ENCODE assay signal across 27 cellular contexts in the genomic region with DNA sequence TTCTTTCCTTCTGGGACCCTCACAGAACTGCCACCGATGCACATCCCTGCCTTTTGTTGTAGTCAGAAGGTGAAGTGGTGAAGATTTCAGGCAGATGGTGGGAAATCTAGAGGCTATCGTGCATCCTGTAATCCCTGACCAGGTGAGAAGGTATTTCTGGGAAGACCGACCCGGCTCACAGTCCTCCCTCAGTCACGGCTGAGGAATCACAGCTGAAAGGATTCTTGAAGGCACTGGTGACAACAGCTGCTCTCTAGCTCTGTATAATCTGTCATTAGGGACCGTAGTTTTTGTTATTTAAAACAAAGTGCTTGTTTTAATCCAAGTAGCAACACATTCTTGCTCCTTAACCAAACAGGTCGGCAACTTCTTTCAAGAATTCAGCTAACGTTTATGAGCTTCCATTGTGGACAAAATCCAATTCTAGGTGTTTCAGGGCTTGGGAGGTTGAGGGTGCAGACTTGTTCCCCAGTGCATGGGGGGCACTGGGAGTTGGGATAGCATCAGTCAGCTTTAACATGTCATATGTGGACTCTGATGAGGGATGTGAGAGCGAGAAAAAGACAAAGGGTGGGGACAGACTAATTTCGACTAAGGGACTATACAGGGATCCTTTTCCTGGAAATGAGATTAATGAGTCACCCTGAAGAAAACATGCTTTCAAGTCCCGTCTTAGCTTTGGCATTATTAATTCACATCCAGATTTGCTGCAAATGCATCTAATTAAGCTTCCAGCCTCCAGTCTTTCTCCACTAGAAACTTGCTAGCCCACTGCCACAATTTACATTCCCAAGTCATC.
DNase-seq lines count a peak whose midpoint lies in the region; ATAC-seq, FAIRE-seq and TF ChIP-seq lines count a peak whose summit lies in the region.
"Had no signal": no experiment of that assay in that cellular context is flagged by ENCODE, and none has a peak within 500 bp of the region (broad histone marks: within the 10 kb centered on the region; RNA-seq: fewer than 3 reads in every experiment).

No MANE protein-coding gene starts in this region.

- no peak for DNase-seq in activated T-cell treated with anti-CD3 and anti-CD28 coated beads, Interleukin-2, amount 50 U/mL, for 24 hours
- no peak for DNase-seq in activated T-cell treated with anti-CD3 and anti-CD28 coated beads, Interleukin-2, amount 50 U/mL, for 1 hour
- DNase-seq in SJCRH30 (peak; percentile 15 to 55), keratinocyte (ENCODE audit: low read depth, low spot score) (no peak), C1 segment of cervical spinal cord (lab: John Stamatoyannopoulos, UW) (no peak), type B pancreatic cell (ENCODE audit: extremely low spot score, unreplicated experiment) (no peak)
- no peak for DNase-seq in activated CD8-positive, alpha-beta memory T cell treated with anti-CD3 and anti-CD28 coated beads for 24 hours
- DNase-seq: activated CD8-positive, alpha-beta T cell treated with anti-CD3 and anti-CD28 coated beads, Interleukin-2, amount 10 ng/mL, durations not matched to agents 7 days and 5 days; activated naive CD8-positive, alpha-beta T cell treated with anti-CD3 and anti-CD28 coated beads, Interleukin-2, amount 10 ng/mL, durations not matched to agents 7 days and 5 days; activated T-cell treated with anti-CD3 and anti-CD28 coated beads, Interleukin-2, amount 50 U/mL, for 48 hours; body of pancreas; effector memory CD4-positive, alpha-beta T cell; esophagus squamous epithelium; kidney glomerular epithelial cell; naive thymus-derived CD4-positive, alpha-beta T cell; NCI-H1105 treated with DMSO at 0.1 percent for 48 hours; NCI-H2081 treated with DMSO at 0.1 percent for 48 hours; NCI-H526; ovary; right lobe of liver; SHP77; SW 1271; upper lobe of left lung had no signal

- H3K79me2 ChIP-seq in keratinocyte (ENCODE audit: control insufficient read depth, insufficient read depth, low read length), result no peaks in the 10 kb centered on the region

- H3K4me2 ChIP-seq in keratinocyte (ENCODE audit: control insufficient read depth, extremely low read depth, insufficient read depth, low read depth, low read length), result no peak overlapping the region
- H3K4me2 ChIP-seq: A549 had no signal

- H3K36me3 ChIP-seq in SJCRH30 (no peaks in the 10 kb centered on the region), keratinocyte (ENCODE audit: control insufficient read depth in 2 of 2, extremely low read depth in 1 of 2, insufficient read depth in 2 of 2, low read length in 2 of 2) (no peaks in the 10 kb centered on the region)
- H3K36me3 ChIP-seq: esophagus squamous epithelium, ovary, right lobe of liver, upper lobe of left lung had no signal

- peak overlapping the region; percentile 44 for H3K27ac Mint-ChIP-seq in activated T-cell treated with anti-CD3 and anti-CD28 coated beads, Interleukin-2, amount 50 U/mL, for 24 hours
- H3K27ac Mint-ChIP-seq in type B pancreatic cell, result no peak overlapping the region
- H3K27ac Mint-ChIP-seq: activated CD8-positive, alpha-beta T cell treated with anti-CD3 and anti-CD28 coated beads, Interleukin-2, amount 10 ng/mL, durations not matched to agents 7 days and 5 days; activated naive CD8-positive, alpha-beta T cell treated with anti-CD3 and anti-CD28 coated beads, Interleukin-2, amount 10 ng/mL, durations not matched to agents 7 days and 5 days; memory B cell; naive thymus-derived CD4-positive, alpha-beta T cell had no signal

- H3K27ac ChIP-seq in SJCRH30 (no peak overlapping the region), keratinocyte (ENCODE audit: control insufficient read depth, insufficient read depth, low read length) (no peak overlapping the region)
- H3K27ac ChIP-seq: A549, body of pancreas, ovary, right lobe of liver, upper lobe of left lung had no signal

- H3K27me3 ChIP-seq in SJCRH30 (no peaks in the 10 kb centered on the region), keratinocyte (ENCODE audit: control insufficient read depth, extremely low read depth, insufficient read depth, low read length) (no peaks in the 10 kb centered on the region)
- H3K27me3 ChIP-seq: body of pancreas, esophagus squamous epithelium, ovary, right lobe of liver, upper lobe of left lung had no signal

- H3K9me3 ChIP-seq in SJCRH30 (replicated peaks), result no peaks in the 10 kb centered on the region
- no peaks in the 10 kb centered on the region for H3K9me3 ChIP-seq in keratinocyte (ENCODE audit: control insufficient read depth, low read depth, low read length)
- H3K9me3 ChIP-seq: A549, body of pancreas, esophagus squamous epithelium, ovary, right lobe of liver, upper lobe of left lung had no signal

- no peak overlapping the region for H2AFZ ChIP-seq in keratinocyte (ENCODE audit: control insufficient read depth, low read length)

- H3K27me3 Mint-ChIP-seq in activated T-cell treated with anti-CD3 and anti-CD28 coated beads, Interleukin-2, amount 50 U/mL, for 24 hours, result no peaks in the 10 kb centered on the region
- H3K27me3 Mint-ChIP-seq in type B pancreatic cell, result peaks cover 25% of the 10 kb centered on the region

- dilution Hi-C loops in keratinocyte (cut with MboI; ENCODE audit: extremely low pct_ligation_motif_present, low sequenced_read_pairs), result no loop called here

- peaks cover 14% of the 10 kb centered on the region for H3K4me1 Mint-ChIP-seq in activated T-cell treated with anti-CD3 and anti-CD28 coated beads, Interleukin-2, amount 50 U/mL, for 24 hours (ENCODE audit: low read depth)
- peaks cover 19% of the 10 kb centered on the region for H3K4me1 Mint-ChIP-seq in type B pancreatic cell (ENCODE audit: unreplicated experiment)
- H3K4me1 Mint-ChIP-seq: memory B cell had no signal

- no peak overlapping the region for H3K9ac ChIP-seq in keratinocyte (ENCODE audit: control insufficient read depth, extremely low read depth, insufficient read depth, low read length)

- H3K4me3 ChIP-seq in SJCRH30, result no peak overlapping the region
- no peak overlapping the region for H3K4me3 ChIP-seq in keratinocyte (ENCODE audit: control insufficient read depth in 2 of 3, extremely low read depth in 1 of 3, insufficient read depth in 2 of 3, low read depth in 1 of 3, low read length in 3 of 3)
- H3K4me3 ChIP-seq: A549, body of pancreas, esophagus squamous epithelium, ovary, right lobe of liver, upper lobe of left lung had no signal

- no peaks in the 10 kb centered on the region for H3K36me3 Mint-ChIP-seq in activated T-cell treated with anti-CD3 and anti-CD28 coated beads, Interleukin-2, amount 50 U/mL, for 24 hours (ENCODE audit: low read depth)
- H3K36me3 Mint-ChIP-seq in type B pancreatic cell, result no peaks in the 10 kb centered on the region
- H3K36me3 Mint-ChIP-seq: activated naive CD8-positive, alpha-beta T cell treated with anti-CD3 and anti-CD28 coated beads, Interleukin-2, amount 10 ng/mL, durations not matched to agents 7 days and 5 days; memory B cell; naive thymus-derived CD4-positive, alpha-beta T cell had no signal

- no peak overlapping the region for H3K4me3 Mint-ChIP-seq in activated T-cell treated with anti-CD3 and anti-CD28 coated beads, Interleukin-2, amount 50 U/mL, for 24 hours
- H3K4me3 Mint-ChIP-seq in type B pancreatic cell, result no peak overlapping the region
- H3K4me3 Mint-ChIP-seq: activated CD8-positive, alpha-beta T cell treated with anti-CD3 and anti-CD28 coated beads, Interleukin-2, amount 10 ng/mL, durations not matched to agents 7 days and 5 days; activated naive CD8-positive, alpha-beta T cell treated with anti-CD3 and anti-CD28 coated beads, Interleukin-2, amount 10 ng/mL, durations not matched to agents 7 days and 5 days; memory B cell; naive thymus-derived CD4-positive, alpha-beta T cell had no signal

- H3K9me3 Mint-ChIP-seq in activated T-cell treated with anti-CD3 and anti-CD28 coated beads, Interleukin-2, amount 50 U/mL, for 24 hours, result no peaks in the 10 kb centered on the region
- H3K9me3 Mint-ChIP-seq in type B pancreatic cell, result no peaks in the 10 kb centered on the region
- H3K9me3 Mint-ChIP-seq: activated naive CD8-positive, alpha-beta T cell treated with anti-CD3 and anti-CD28 coated beads, Interleukin-2, amount 10 ng/mL, durations not matched to agents 7 days and 5 days; memory B cell; naive thymus-derived CD4-positive, alpha-beta T cell had no signal

- H3K4me1 ChIP-seq in SJCRH30 (peaks cover 34% of the 10 kb centered on the region), keratinocyte (ENCODE audit: control insufficient read depth, extremely low read depth, insufficient read depth, low read length) (peaks cover 6% of the 10 kb centered on the region)
- H3K4me1 ChIP-seq: upper lobe of left lung had no signal

- no peaks in the 10 kb centered on the region for H4K20me1 ChIP-seq in keratinocyte (ENCODE audit: control insufficient read depth, extremely low read depth, insufficient read depth, low read length)

- peak; percentile 55 for FAIRE-seq in keratinocyte (lab: Jason Lieb, UNC)
- FAIRE-seq: A549, H1 had no signal

- ATAC-seq in HG03460 (IDR thresholded peaks at IDR 0.05; ENCODE audit: unreplicated experiment), result no peak
- ATAC-seq: A549; activated CD8-positive, alpha-beta T cell treated with anti-CD3 and anti-CD28 coated beads, Interleukin-2, amount 10 ng/mL, durations not matched to agents 7 days and 5 days; body of pancreas; naive thymus-derived CD4-positive, alpha-beta T cell; right lobe of liver had no signal

- no peak for TF ChIP-seq CTCF in keratinocyte (optimal IDR thresholded peaks at IDR 0.05 in 1 of 3, IDR thresholded peaks at IDR 0.05 in 1 of 3, conservative IDR thresholded peaks at IDR 0.05 in 1 of 3; ENCODE audit: extremely low read depth in 1 of 3, insufficient read depth in 2 of 3, low read length in 3 of 3)
- no peak for TF ChIP-seq CTCF in type B pancreatic cell (conservative IDR thresholded peaks at IDR 0.05)

- no peaks in the 10 kb centered on the region for H3K9me1 ChIP-seq in keratinocyte (ENCODE audit: control insufficient read depth, extremely low read depth, insufficient read depth, low read length)

Comparison
In these comparisons a context has a peak if more than half of its experiments do, and no peak if none do; other contexts are left out.
1. DNase-seq: peak in SJCRH30 (2 of 2); none in activated T-cell treated with anti-CD3 and anti-CD28 coated beads, Interleukin-2, amount 50 U/mL, for 24 hours (single experiment), activated T-cell treated with anti-CD3 and anti-CD28 coated beads, Interleukin-2, amount 50 U/mL, for 1 hour (single experiment), keratinocyte (single experiment), activated CD8-positive, alpha-beta memory T cell treated with anti-CD3 and anti-CD28 coated beads for 24 hours (single experiment), C1 segment of cervical spinal cord (0 of 14) and type B pancreatic cell (single experiment).